8 cellular contexts compared by ENCODE assay signal in genomic region chr6:88750936-88751335, GRCh38.
"Had no signal": no experiment of that assay in that cellular context is flagged by ENCODE, and none has a peak within 500 bp of the region (broad histone marks: within the 10 kb centered on the region; RNA-seq: fewer than 3 reads in every experiment).

No MANE protein-coding gene starts in this region.

- ATAC-seq: HCT116, K562 had no signal

- H2AFZ ChIP-seq: GM23248 had no signal

- H3K4me1 ChIP-seq: HAP-1 had no signal

- DNase-seq: GM23248, GOT3, H7, HFFc6, IMR-90 had no signal

- H3K9ac ChIP-seq: GM23248 had no signal

- H3K36me3 ChIP-seq: HAP-1 had no signal

- H3K27ac ChIP-seq: GM23248 had no signal

- H3K9me3 ChIP-seq: HAP-1 had no signal

- H3K4me3 ChIP-seq: GM23248, HAP-1, K562 had no signal
